8 cellular contexts compared by ENCODE assay signal in the genomic region with DNA sequence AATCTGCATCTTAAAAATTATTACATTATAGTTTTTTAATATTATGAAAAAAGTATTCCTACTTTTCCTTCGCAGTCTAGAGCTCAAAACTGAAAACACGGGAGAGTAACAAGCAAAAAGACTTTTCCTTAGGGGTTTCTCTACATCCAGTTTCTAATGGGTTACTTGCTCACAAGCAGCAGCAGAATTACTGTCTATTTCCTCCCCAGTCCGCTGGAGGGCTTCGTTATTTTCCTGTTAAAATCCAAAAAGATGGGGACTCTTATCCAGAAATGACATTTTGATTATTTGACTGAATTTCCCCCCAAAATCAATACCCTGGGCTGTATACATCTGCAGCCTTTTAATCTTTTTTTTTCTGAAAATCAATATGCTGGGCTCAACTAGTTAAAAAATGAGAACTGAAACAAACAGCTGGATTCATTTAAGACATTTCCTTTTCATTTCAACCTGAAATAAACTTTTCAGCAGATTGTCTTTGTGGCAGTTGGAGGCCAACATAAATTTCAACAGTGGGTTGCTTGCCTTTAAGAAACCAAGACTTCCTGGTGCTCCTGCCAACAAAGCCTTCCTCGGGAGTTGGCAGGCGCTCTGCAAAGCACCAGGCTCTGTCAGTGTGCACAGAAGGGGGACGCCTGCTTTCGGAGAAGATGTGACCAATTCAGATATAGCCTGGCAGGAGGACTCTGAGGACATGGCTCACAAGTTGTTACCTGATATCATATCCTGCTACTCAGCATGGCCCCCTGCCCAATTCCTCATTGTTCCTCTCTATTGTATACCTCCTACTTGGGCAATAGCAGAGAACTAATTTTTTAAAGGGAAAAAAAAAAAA.
DNase-seq lines count a peak whose midpoint lies in the region; ATAC-seq, FAIRE-seq and TF ChIP-seq lines count a peak whose summit lies in the region.

No MANE protein-coding gene starts in this region.

- DNase-seq in GM13977 (ENCODE audit: low spot score) = peak; percentile 20
- no peak for DNase-seq in GM23338 (ENCODE audit: low spot score)
- peak; percentile 99 for DNase-seq in NCI-H146 treated with DMSO at 0.1 percent for 48 hours (lab: John Stamatoyannopoulos, UW; ENCODE audit: unreplicated experiment)
- peak; percentile 26 for DNase-seq in renal cortical epithelial cell (ENCODE audit: low read depth)
- no peak for DNase-seq in activated CD4-positive, alpha-beta memory T cell treated with anti-CD3 and anti-CD28 coated beads for 36 hours
- DNase-seq in COLO829 (ENCODE audit: low spot score) = no peak
- no peak for DNase-seq in activated effector memory CD4-positive, alpha-beta T cell treated with Interleukin-2 at 50 U/mL for 16 hours

- H3K4me3 Mint-ChIP-seq in GM23338 = no peak overlapping the region
- H3K4me3 Mint-ChIP-seq in activated CD4-positive, alpha-beta memory T cell treated with anti-CD3 and anti-CD28 coated beads for 36 hours = no peak overlapping the region

- H3K9me3 Mint-ChIP-seq in GM23338 = peaks cover 14% of the 10 kb centered on the region
- H3K9me3 Mint-ChIP-seq in activated CD4-positive, alpha-beta memory T cell treated with anti-CD3 and anti-CD28 coated beads for 36 hours = no peaks in the 10 kb centered on the region

- CTCF ChIA-PET in activated CD4-positive, alpha-beta memory T cell treated with anti-CD3 and anti-CD28 coated beads for 36 hours (lab: Charles Lee) = interaction anchor here (0.9 kb wide), 1 partner anchor 482 kb away, joined by 4 read pairs; no protein-coding TSS in a partner anchor

- H3F3A ChIP-seq in GM23338 (replicated peaks; ENCODE audit: low read depth) = no peaks in the 10 kb centered on the region

- H4K20me1 ChIP-seq in GM23338 (replicated peaks; ENCODE audit: insufficient read depth) = no peaks in the 10 kb centered on the region

- 0 out of 2 replicates have a peak, but pooled peaks cover 8% of the 10 kb centered on the region for H3K9me2 ChIP-seq in GM23338 (ENCODE audit: insufficient read depth)

- in situ Hi-C loops in GM13977 (cut with MboI; ENCODE audit: low pct_unique_long_range_greater_than_20kb, low sequenced_read_pairs, unreplicated experiment) = no loop called here

- peak; percentile 71 for FAIRE-seq in endometrium (lab: Jason Lieb, UNC)

- no peak; the same call in 2 of the 3 replicates for ATAC-seq in GM23338

- H3K4me1 ChIP-seq in GM23338 (ENCODE audit: insufficient read depth) = peaks cover 15% of the 10 kb centered on the region; the same call in 1 of the 2 replicates

- no peak overlapping the region for H3K27ac Mint-ChIP-seq in GM23338
- no peak overlapping the region for H3K27ac Mint-ChIP-seq in activated CD4-positive, alpha-beta memory T cell treated with anti-CD3 and anti-CD28 coated beads for 36 hours

- intact Hi-C loops in activated CD4-positive, alpha-beta memory T cell treated with anti-CD3 and anti-CD28 coated beads for 36 hours (cut with micrococcal nuclease) = no loop called here

- no peaks in the 10 kb centered on the region for H3K27me3 ChIP-seq in GM23338 (ENCODE audit: insufficient read depth)

- H3K27me3 Mint-ChIP-seq in GM23338 (ENCODE audit: insufficient read depth, low read depth, poor library complexity) = peaks cover 10% of the 10 kb centered on the region
- no peaks in the 10 kb centered on the region for H3K27me3 Mint-ChIP-seq in activated CD4-positive, alpha-beta memory T cell treated with anti-CD3 and anti-CD28 coated beads for 36 hours

- POLR2A ChIA-PET in activated CD4-positive, alpha-beta memory T cell treated with anti-CD3 and anti-CD28 coated beads for 36 hours (lab: Charles Lee) = no interaction called here

- H3K27ac ChIP-seq in GM23338 (ENCODE audit: low read depth) = no peak overlapping the region

- no peaks in the 10 kb centered on the region; the same call in 1 of the 2 replicates for H3K36me3 ChIP-seq in GM23338 (ENCODE audit: insufficient read depth)

- H3K36me3 Mint-ChIP-seq in GM23338 (ENCODE audit: low read depth) = peaks cover 12% of the 10 kb centered on the region; the same call in 2 of the 3 replicates
- no peaks in the 10 kb centered on the region for H3K36me3 Mint-ChIP-seq in activated CD4-positive, alpha-beta memory T cell treated with anti-CD3 and anti-CD28 coated beads for 36 hours

- H3K4me3 ChIP-seq in GM23338 = no peak overlapping the region

- H3K79me2 ChIP-seq in GM23338 (replicated peaks; ENCODE audit: insufficient read depth) = no peaks in the 10 kb centered on the region

- no peak overlapping the region for H3K4me2 ChIP-seq in GM23338

- TF ChIP-seq CTCF in GM13977 (IDR thresholded peaks at IDR 0.05; ENCODE audit: extremely low read depth, insufficient read depth, missing control alignments) (no peak), GM23338 (conservative IDR thresholded peaks at IDR 0.05; ENCODE audit: low read depth in 2 of 2) (no peak)

- peaks cover 10% of the 10 kb centered on the region for H3K4me1 Mint-ChIP-seq in GM23338
- H3K4me1 Mint-ChIP-seq in activated CD4-positive, alpha-beta memory T cell treated with anti-CD3 and anti-CD28 coated beads for 36 hours (ENCODE audit: low read depth) = peaks cover 2% of the 10 kb centered on the region

- H2AFZ ChIP-seq in GM23338 = peak overlapping the region; percentile 40; the same call in 1 of the 2 replicates

TF ChIP-seq in GM23338, 12 proteins besides CTCF, POLR2A, EP300 and RAD21:
- TF ChIP-seq ZNF114 (CRISPR knock-in tag; IDR thresholded peaks at IDR 0.05) (no peak), CREB1 (CRISPR knock-in tag; IDR thresholded peaks at IDR 0.05; ENCODE audit: low read depth) (no peak), EZH2phosphoT487 (IDR thresholded peaks at IDR 0.05; ENCODE audit: unreplicated experiment) (no peak), EZH2 (IDR thresholded peaks at IDR 0.05; ENCODE audit: low read depth, unreplicated experiment) (no peak), JUNB (IDR thresholded peaks at IDR 0.05; ENCODE audit: unreplicated experiment) (no peak), REST (IDR thresholded peaks at IDR 0.05; ENCODE audit: unreplicated experiment) (no peak), STAT1 (IDR thresholded peaks at IDR 0.05; ENCODE audit: unreplicated experiment) (no peak), ZNF331 (CRISPR knock-in tag; IDR thresholded peaks at IDR 0.05; ENCODE audit: low read depth) (no peak)
- TF ChIP-seq, protein P1, sequence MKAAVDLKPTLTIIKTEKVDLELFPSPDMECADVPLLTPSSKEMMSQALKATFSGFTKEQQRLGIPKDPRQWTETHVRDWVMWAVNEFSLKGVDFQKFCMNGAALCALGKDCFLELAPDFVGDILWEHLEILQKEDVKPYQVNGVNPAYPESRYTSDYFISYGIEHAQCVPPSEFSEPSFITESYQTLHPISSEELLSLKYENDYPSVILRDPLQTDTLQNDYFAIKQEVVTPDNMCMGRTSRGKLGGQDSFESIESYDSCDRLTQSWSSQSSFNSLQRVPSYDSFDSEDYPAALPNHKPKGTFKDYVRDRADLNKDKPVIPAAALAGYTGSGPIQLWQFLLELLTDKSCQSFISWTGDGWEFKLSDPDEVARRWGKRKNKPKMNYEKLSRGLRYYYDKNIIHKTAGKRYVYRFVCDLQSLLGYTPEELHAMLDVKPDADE (IDR thresholded peaks at IDR 0.05) = no peak
TF ChIP-seq in GM23338: peak in this region for 0.

Comparison
In these comparisons a context has a peak if more than half of its experiments do, and no peak if none do; other contexts are left out.
1. DNase-seq: peak in GM13977 (single experiment), NCI-H146 treated with DMSO at 0.1 percent for 48 hours (single experiment) and renal cortical epithelial cell (single experiment); none in GM23338 (single experiment), activated CD4-positive, alpha-beta memory T cell treated with anti-CD3 and anti-CD28 coated beads for 36 hours (single experiment), COLO829 (single experiment) and activated effector memory CD4-positive, alpha-beta T cell treated with Interleukin-2 at 50 U/mL for 16 hours (single experiment).